ENCODE assay signal across 8 cellular contexts in the genomic region with DNA sequence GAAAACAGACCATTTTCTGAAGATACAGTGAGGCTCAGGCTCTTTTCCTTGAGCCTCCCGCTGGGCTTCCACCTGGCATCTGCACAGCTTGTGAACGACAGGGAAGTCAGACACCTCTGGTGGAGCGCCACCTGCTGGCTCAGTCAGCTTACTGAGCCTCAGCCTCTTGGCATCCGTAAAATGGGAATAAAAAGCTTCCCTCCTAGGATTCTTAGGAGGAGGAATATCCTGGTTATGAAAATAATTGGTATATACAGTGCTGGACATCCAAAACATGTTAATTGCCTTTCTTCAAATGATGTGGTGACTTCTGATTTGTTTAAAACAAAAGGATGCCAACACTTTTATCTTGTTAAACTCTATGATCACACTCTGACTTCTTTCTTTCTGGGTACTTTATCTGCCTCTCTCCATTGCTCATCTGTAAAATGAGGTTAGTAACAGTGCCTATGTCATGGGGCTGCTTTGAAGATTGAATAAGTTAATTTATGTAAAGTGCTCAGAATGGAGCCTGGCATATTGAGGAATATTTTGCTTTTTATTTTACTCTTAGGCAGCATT.
DNase-seq lines count a peak whose midpoint lies in the region; ATAC-seq and TF ChIP-seq lines count a peak whose summit lies in the region.

No MANE protein-coding gene starts in this region.

- intact Hi-C loops in stomach (cut with DNase I; ENCODE audit: low total_unique reads): loop anchor here (5.0 kb wide), 1 partner anchor 144 kb away; no protein-coding TSS in a partner anchor

- DNase-seq in AG10803 (ENCODE audit: low read depth): peak; percentile 63
- DNase-seq in NCI-H460 (ENCODE audit: extremely low read depth, low read depth): peak; percentile 58
- peak; percentile 73 for DNase-seq in activated CD8-positive, alpha-beta memory T cell treated with anti-CD3 and anti-CD28 coated beads for 24 hours
- DNase-seq in epithelial cell of prostate (ENCODE audit: low read depth, low spot score): no peak
- peak; percentile 7 for DNase-seq in naive B cell
- DNase-seq in stomach: peak; percentile 80

- peaks cover 0 to 41% (median 17%) of the 10 kb centered on the region in 4 donors for H3K36me3 ChIP-seq in stomach

- TF ChIP-seq CTCF in AG10803 (conservative IDR thresholded peaks at IDR 0.05; ENCODE audit: low read length): peak; percentile 85
- peak in 5 of 7 experiments; percentile 52 to 82 (median 75) for TF ChIP-seq CTCF in stomach (IDR thresholded peaks at IDR 0.05)

- no peak overlapping the region; the same call in 1 of the 2 replicates for H3K4me3 ChIP-seq in AG10803 (ENCODE audit: low read length)
- no peak overlapping the region for H3K4me3 ChIP-seq in stomach

- peak; percentile 79 for ATAC-seq in GM18868 (IDR thresholded peaks at IDR 0.05; ENCODE audit: unreplicated experiment)
- peak; percentile 74 for ATAC-seq in HG03159 (IDR thresholded peaks at IDR 0.05; ENCODE audit: unreplicated experiment)
- peak in 1 of 2 donors; percentile 45 for ATAC-seq in naive B cell (ENCODE audit: low read depth in 2 of 2)

- H3K9me3 ChIP-seq in stomach: no peaks in the 10 kb centered on the region

- H3K9me3 Mint-ChIP-seq in naive B cell: no peaks in the 10 kb centered on the region

- TF ChIP-seq POLR2A in stomach (IDR thresholded peaks at IDR 0.05): no peak

- peaks cover 6 to 12% (median 8%) of the 10 kb centered on the region in 3 donors for H3K4me1 Mint-ChIP-seq in naive B cell

- H3K27ac Mint-ChIP-seq in naive B cell: no peak overlapping the region

- H3K27ac ChIP-seq in epithelial cell of prostate (peak overlapping the region; percentile 85), stomach (peak overlapping the region in 3 of 5 donors; percentile 17 to 71 (median 49))

- no peaks in the 10 kb centered on the region for H3K27me3 ChIP-seq in stomach

- peaks cover 14 to 34% (median 21%) of the 10 kb centered on the region in 3 donors for H3K27me3 Mint-ChIP-seq in naive B cell

- no peak overlapping the region for H3K4me3 Mint-ChIP-seq in naive B cell

- H3K4me1 ChIP-seq in stomach: peaks cover 10 to 42% (median 25%) of the 10 kb centered on the region in 4 donors

- no peaks in the 10 kb centered on the region for H3K36me3 Mint-ChIP-seq in naive B cell

- WGBS in stomach, 5 donors: 8 to 17% (median 17%) methylated on average over 4 of the region's 4 CpGs

- no peak for TF ChIP-seq EP300 in stomach (IDR thresholded peaks at IDR 0.05)
